Comparison of ENCODE assay signal across 8 cellular contexts in genomic region chr6:43143235-43144124, GRCh38.
DNase-seq lines count a peak whose midpoint lies in the region; ATAC-seq lines count a peak whose summit lies in the region.

No MANE protein-coding gene starts in this region.

- peak; percentile 78 for ATAC-seq in HG02981 (IDR thresholded peaks at IDR 0.05; ENCODE audit: unreplicated experiment)
- ATAC-seq in HG03469 (IDR thresholded peaks at IDR 0.05; ENCODE audit: unreplicated experiment): no peak

- DNase-seq in ELF-1 (ENCODE audit: low read depth, low spot score) (peak; percentile 99), NCI-H345 treated with DMSO at 0.1 percent for 48 hours (lab: John Stamatoyannopoulos, UW; ENCODE audit: unreplicated experiment) (peak; percentile 55), cerebellar cortex (ENCODE audit: low spot score) (peak; percentile 95), kidney tubule cell (ENCODE audit: low spot score) (peak; percentile 84)
- peak; percentile 58 to 62 for DNase-seq in activated CD4-positive, alpha-beta T cell treated with anti-CD3 and anti-CD28 coated beads for 24 hours (ENCODE audit: low read depth in 2 of 2)
- DNase-seq in stimulated activated CD4-positive, alpha-beta T cell treated with anti-CD3 and anti-CD28 coated beads, Interleukin-1b, Interleukin-23, amount 100 ng/mL, for 24 hours (ENCODE audit: low read depth in 4 of 4, low spot score in 1 of 4): peak; percentile 38 to 66 (median 58)
